In genomic region chr11:75263944-75264349, GRCh38 we compare ENCODE assay signal across 1 cellular context.
TF ChIP-seq lines count a peak whose summit lies in the region.

No MANE protein-coding gene starts in this region.

TF ChIP-seq in K562, 482 proteins besides CTCF, POLR2A, EP300 and RAD21 (continued from another document):
- TF ChIP-seq KDM4B (IDR thresholded peaks at IDR 0.05; ENCODE audit: borderline replicate concordance in 2 of 2, low read depth in 1 of 2) (no peak), ETV1 (tag; conservative IDR thresholded peaks at IDR 0.05; ENCODE audit: low read depth) (no peak), EHMT2 (IDR thresholded peaks at IDR 0.05) (no peak), COPS2 (conservative IDR thresholded peaks at IDR 0.05) (no peak), CEBPG (CRISPR knock-in tag; IDR thresholded peaks at IDR 0.05) (peak; percentile 66; the same call in 1 of the 2 replicates), CEBPG (tag; conservative IDR thresholded peaks at IDR 0.05 in 1 of 2, IDR thresholded peaks at IDR 0.05 in 1 of 2) (peak in 1 of 2 experiments; percentile 41; a peak in 1 of 4 replicates), NRF1 (conservative IDR thresholded peaks at IDR 0.05 in 1 of 2, IDR thresholded peaks at IDR 0.05 in 1 of 2) (peak; percentile 56 to 66)
